34 cellular contexts compared by ENCODE assay signal in the genomic region with DNA sequence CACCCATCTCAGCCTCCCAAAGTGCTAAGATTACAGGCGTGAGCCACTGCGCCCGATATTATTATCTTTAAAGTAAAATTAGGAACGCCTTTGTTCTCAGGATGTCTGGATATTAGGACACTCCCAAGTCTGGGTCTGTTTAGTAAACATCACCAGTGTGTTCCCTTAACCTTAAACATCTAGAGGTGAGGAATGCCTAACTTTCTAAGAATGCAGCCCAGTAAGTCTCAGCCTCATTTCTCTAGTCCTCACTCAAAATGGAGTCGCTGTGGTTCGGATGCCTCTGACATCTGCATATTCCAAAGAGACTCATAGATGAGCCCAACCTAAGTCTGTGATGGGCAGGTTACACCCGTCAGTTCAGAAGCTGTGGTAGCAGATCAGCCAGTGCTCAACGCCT.
"Had no signal": no experiment of that assay in that cellular context is flagged by ENCODE, and none has a peak within 500 bp of the region (broad histone marks: within the 10 kb centered on the region; RNA-seq: fewer than 3 reads in every experiment).

No MANE protein-coding gene starts in this region.

- H3K4me3 ChIP-seq: MG63 had no signal

- H3K36me3 ChIP-seq: MG63 had no signal

- H3K27me3 ChIP-seq: MG63 had no signal

- DNase-seq: Karpas-422, Kasumi-1, MG63, MM.1S, MV-4-11, NCI-H1048, NCI-H1092, NCI-H1092 treated with DMSO at 0.1 percent for 48 hours, NCI-H1105, NCI-H1105 treated with DMSO at 0.1 percent for 48 hours, NCI-H1417, NCI-H1417 treated with DMSO at 0.1 percent for 48 hours, NCI-H1436, NCI-H1436 treated with DMSO at 0.1 percent for 48 hours, NCI-H146, NCI-H1694, NCI-H1694 treated with DMSO at 0.1 percent for 48 hours, NCI-H187, NCI-H187 treated with DMSO at 0.1 percent for 48 hours, NCI-H1930, NCI-H2029, NCI-H2029 treated with DMSO at 0.1 percent for 48 hours, NCI-H2081, NCI-H2081 treated with DMSO at 0.1 percent for 48 hours, NCI-H2107, NCI-H2171, NCI-H2171 treated with DMSO at 0.1 percent for 48 hours, NCI-H2227 treated with DMSO at 0.1 percent for 48 hours, NCI-H226, NCI-H345, NCI-H446, NCI-H446 treated with DMSO at 0.1 percent for 48 hours, NCI-H510A, NCI-H510A treated with DMSO at 0.1 percent for 48 hours had no signal

- H3K9me3 ChIP-seq: MG63 had no signal
